ENCODE assay signal across 8 cellular contexts in the genomic region with DNA sequence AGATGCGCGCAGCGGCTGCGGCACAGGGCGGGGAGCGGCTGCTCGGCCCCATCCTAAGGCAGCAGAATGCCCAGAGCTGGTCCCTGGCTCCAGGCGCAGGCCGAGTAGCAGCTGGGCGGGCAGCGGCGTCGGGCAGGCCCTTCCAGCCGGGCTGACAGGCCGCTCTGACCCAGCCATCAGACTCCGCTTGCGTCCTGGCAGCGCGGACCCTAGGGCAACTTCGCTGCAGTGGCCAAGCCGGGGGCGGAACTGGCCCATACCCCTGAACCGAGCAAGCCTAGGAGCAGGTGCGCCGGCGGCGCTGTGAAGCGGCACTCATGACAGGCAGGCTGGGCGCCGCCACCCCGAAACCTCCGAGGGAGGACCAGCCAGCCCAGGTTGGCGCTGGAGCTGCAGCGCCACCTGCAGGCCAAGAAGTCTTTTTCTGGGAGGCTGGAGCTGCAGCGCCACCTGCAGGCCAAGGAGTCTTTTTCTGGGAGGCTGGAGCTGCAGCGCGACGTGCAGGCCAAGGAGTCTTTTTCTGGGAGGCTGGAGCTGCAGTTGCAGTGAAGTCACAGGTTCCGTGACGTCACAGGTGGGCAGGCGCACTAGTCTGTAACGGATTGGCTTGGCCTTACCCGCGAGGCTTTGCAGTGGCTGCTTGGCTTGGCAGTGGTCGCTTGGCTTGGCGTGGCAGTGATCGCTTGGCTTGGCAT.
A peak's percentile ranks its signal among the peaks of the same experiment; 100 is the strongest.
DNase-seq lines count a peak whose midpoint lies in the region; TF ChIP-seq lines count a peak whose summit lies in the region.
"Not testable (repeated sequence)": the region's sequence is repeated elsewhere in the genome, so short reads cannot be mapped to it uniquely, and the experiment has no call there.

No MANE protein-coding gene starts in this region.

- H3K4me1 ChIP-seq in DOHH2 (ENCODE audit: control insufficient read depth, low read length); left ventricle myocardium inferior; parathyroid adenoma: not testable (repeated sequence)

- not testable (repeated sequence) for DNase-seq in HFF-Myc (ENCODE audit: extremely low read depth, low read depth)
- DNase-seq in NCI-H460 (ENCODE audit: extremely low read depth, low read depth) (peak; percentile 56), brain microvascular endothelial cell (peak; percentile 61), left ventricle myocardium inferior (peak; percentile 49)
- peak; percentile 87 for DNase-seq in activated CD4-positive, alpha-beta T cell treated with anti-CD3 and anti-CD28 coated beads for 48 hours
- peak; percentile 68 to 90 (median 82) for DNase-seq in stimulated activated naive CD4-positive, alpha-beta T cell (lab: John Stamatoyannopoulos, UW)

- H4K20me1 ChIP-seq in DOHH2 (ENCODE audit: control insufficient read depth, insufficient read depth, low read depth, low read length), result not testable (repeated sequence)

- intact Hi-C loops in left ventricle myocardium inferior (cut with micrococcal nuclease), result not testable (repeated sequence)

- in situ Hi-C loops in brain microvascular endothelial cell (cut with HindIII; ENCODE audit: low pct_ligation_motif_present, low sequenced_read_pairs), result not testable (repeated sequence)

- not testable (repeated sequence) for H3K27ac ChIP-seq in DOHH2 (ENCODE audit: low read depth, low read length); brain microvascular endothelial cell; left ventricle myocardium inferior (replicated peaks); parathyroid adenoma

- H3K36me3 ChIP-seq in DOHH2 (ENCODE audit: control insufficient read depth, low read length); brain microvascular endothelial cell (replicated peaks); left ventricle myocardium inferior; parathyroid adenoma (ENCODE audit: control insufficient read depth, insufficient read depth, low read length): not testable (repeated sequence)

- H3K79me2 ChIP-seq in DOHH2 (ENCODE audit: control insufficient read depth, low read length); parathyroid adenoma: not testable (repeated sequence)

- H3K4me3 ChIP-seq in DOHH2 (ENCODE audit: low read length); HFF-Myc (replicated peaks; ENCODE audit: low read depth, low read length); parathyroid adenoma (ENCODE audit: low read depth, low read length): not testable (repeated sequence)
- H3K4me3 ChIP-seq in brain microvascular endothelial cell (ENCODE audit: low read depth, low read length) (peak overlapping the region; percentile 42), left ventricle myocardium inferior (peak overlapping the region; percentile 61)

- not testable (repeated sequence) for H3K9ac ChIP-seq in parathyroid adenoma

- H3K9me3 ChIP-seq in DOHH2 (ENCODE audit: control insufficient read depth, insufficient read depth, low read length); left ventricle myocardium inferior (replicated peaks); parathyroid adenoma (ENCODE audit: control insufficient read depth, low read length): not testable (repeated sequence)

- TF ChIP-seq CTCF in DOHH2 (IDR thresholded peaks at IDR 0.05; ENCODE audit: low read depth, low read length, poor library complexity, severe bottlenecking) (peak; percentile 77), HFF-Myc (IDR thresholded peaks at IDR 0.05; ENCODE audit: low read depth, low read length, missing control alignments) (peak; percentile 71), brain microvascular endothelial cell (IDR thresholded peaks at IDR 0.05; ENCODE audit: low read depth, low read length, missing control alignments) (peak; percentile 78), left ventricle myocardium inferior (IDR thresholded peaks at IDR 0.05; ENCODE audit: borderline replicate concordance) (peak; percentile 95), parathyroid adenoma (IDR thresholded peaks at IDR 0.05) (peak; percentile 76)

- not testable (repeated sequence) for H3K4me2 ChIP-seq in DOHH2 (ENCODE audit: low read length); parathyroid adenoma (ENCODE audit: low read length)

- H3K27me3 ChIP-seq in DOHH2 (ENCODE audit: control insufficient read depth, low read length); brain microvascular endothelial cell (replicated peaks); left ventricle myocardium inferior (ENCODE audit: low read depth); parathyroid adenoma (ENCODE audit: control insufficient read depth, insufficient read depth, low read length): not testable (repeated sequence)

- H3K9me2 ChIP-seq in DOHH2 (replicated peaks; ENCODE audit: control insufficient read depth, low read length), result not testable (repeated sequence)

- peak overlapping the region; percentile 78 for H2AFZ ChIP-seq in parathyroid adenoma

- H3F3A ChIP-seq in DOHH2 (ENCODE audit: control insufficient read depth, insufficient read depth), result not testable (repeated sequence)
